In genomic region chrX:153933751-153934472, GRCh38 we compare ENCODE assay signal across 9 cellular contexts. TPM values are rescaled to one million over a fixed set of nuclear protein-coding genes. Genes with fewer than 3 reads are reported as not detected.
DNase-seq lines count a peak whose midpoint lies in the region; ATAC-seq and TF ChIP-seq lines count a peak whose summit lies in the region.
"Had no signal": no experiment of that assay in that cellular context is flagged by ENCODE, and none has a peak within 500 bp of the region (broad histone marks: within the 10 kb centered on the region; RNA-seq: fewer than 3 reads in every experiment).

No MANE protein-coding gene starts in this region.

- TF ChIP-seq CTCF in PC-9 (conservative IDR thresholded peaks at IDR 0.05) (no peak), progenitor cell of endocrine pancreas (IDR thresholded peaks at IDR 0.05; ENCODE audit: unreplicated experiment) (no peak)

- POLR2A ChIA-PET in PC-9 (lab: Charles Lee; ENCODE audit: unreplicated experiment): interaction anchor here (0.7 kb wide), 1 partner anchor 47 kb away, joined by 6 read pairs; no protein-coding TSS in a partner anchor

- no peak overlapping the region for H3K27ac ChIP-seq in PC-9
- peak overlapping the region; percentile 37 to 59 for H3K27ac ChIP-seq in esophagus (ENCODE audit: low read depth in 2 of 2, low read length in 1 of 2)

- no peak overlapping the region for H3K27ac Mint-ChIP-seq in progenitor cell of endocrine pancreas

- peaks cover 10% of the 10 kb centered on the region; the same call in 1 of the 2 replicates for H3F3A ChIP-seq in PC-9 (ENCODE audit: insufficient read depth, low read depth)

- H3K27me3 ChIP-seq in PC-9 (ENCODE audit: insufficient read depth, low read depth) (no peaks in the 10 kb centered on the region), esophagus (ENCODE audit: control insufficient read depth in 1 of 2, insufficient read depth in 2 of 2, low read length in 2 of 2) (no peaks in the 10 kb centered on the region)

- H3K4me2 ChIP-seq in PC-9: peak overlapping the region; percentile 91

- H3K9me3 ChIP-seq in PC-9 (ENCODE audit: insufficient read depth, low read depth) (no peaks in the 10 kb centered on the region), esophagus (ENCODE audit: control insufficient read depth in 2 of 2, insufficient read depth in 1 of 2, low read depth in 1 of 2, low read length in 1 of 2) (no peaks in the 10 kb centered on the region)

- peaks cover 23% of the 10 kb centered on the region for H3K79me2 ChIP-seq in PC-9 (ENCODE audit: low read depth)

- H3K4me3 ChIP-seq in PC-9 (peak overlapping the region; percentile 85), esophagus (ENCODE audit: low read depth in 1 of 2, low read length in 2 of 2) (peak overlapping the region; percentile 74 to 79)

- peaks cover 10% of the 10 kb centered on the region for H3K9me3 Mint-ChIP-seq in progenitor cell of endocrine pancreas (ENCODE audit: low read depth)

- DNase-seq in EL (peak; percentile 54), PC-9 (no peak), progenitor cell of endocrine pancreas (ENCODE audit: low spot score, unreplicated experiment) (no peak), NCI-H1417 (lab: John Stamatoyannopoulos, UW) (no peak)
- DNase-seq in activated CD4-positive, CD25-positive, alpha-beta regulatory T cell (lab: John Stamatoyannopoulos, UW): no peak
- DNase-seq: NCI-H146 had no signal

- ATAC-seq in GM21529 (IDR thresholded peaks at IDR 0.05; ENCODE audit: unreplicated experiment) (no peak), HG02759 (IDR thresholded peaks at IDR 0.05; ENCODE audit: unreplicated experiment) (no peak)

- no peaks in the 10 kb centered on the region; the same call in 1 of the 2 replicates for H4K20me1 ChIP-seq in PC-9 (ENCODE audit: insufficient read depth)

- H3K9me2 ChIP-seq in PC-9 (ENCODE audit: insufficient read depth): no peaks in the 10 kb centered on the region

- no peaks in the 10 kb centered on the region for H3K27me3 Mint-ChIP-seq in progenitor cell of endocrine pancreas

- peaks cover 8% of the 10 kb centered on the region; the same call in 1 of the 2 replicates for H3K4me1 ChIP-seq in PC-9 (replicated peaks; ENCODE audit: insufficient read depth)
- H3K4me1 ChIP-seq in esophagus (ENCODE audit: control insufficient read depth in 2 of 2, insufficient read depth in 2 of 2, low read length in 1 of 2): peaks cover 0 to 6% of the 10 kb centered on the region in 2 donors

- 0 out of 2 replicates have a peak overlapping the region, but pooled peaks have one; percentile 62 for H2AFZ ChIP-seq in PC-9

- peaks cover 4% of the 10 kb centered on the region for H3K36me3 Mint-ChIP-seq in progenitor cell of endocrine pancreas (ENCODE audit: insufficient read depth)

- BruUV-seq in PC-9 (replicated peaks; lab: Mats Ljungman, UMichigan): TSS peak; percentile 32

- H3K4me3 Mint-ChIP-seq in progenitor cell of endocrine pancreas (ENCODE audit: low read depth): peak overlapping the region; percentile 86

- no peaks in the 10 kb centered on the region for H3K36me3 ChIP-seq in PC-9 (ENCODE audit: low read depth)
- H3K36me3 ChIP-seq in esophagus (ENCODE audit: control insufficient read depth in 2 of 2, insufficient read depth in 2 of 2, low read length in 1 of 2): peaks cover 0 to 21% of the 10 kb centered on the region in 2 donors

- peaks cover 7% of the 10 kb centered on the region for H3K4me1 Mint-ChIP-seq in progenitor cell of endocrine pancreas (ENCODE audit: low read depth)

- intact Hi-C loops in PC-9 (cut with micrococcal nuclease; ENCODE audit: unreplicated experiment): loop anchor here (2.0 kb wide), 1 partner anchor 209 kb away; the partner anchor contains the start of genes ABCD1 and BCAP31

- CTCF ChIA-PET in PC-9 (lab: Charles Lee): no interaction called here

- WGBS in esophagus, 2 donors: 18 to 48% methylated on average over 14 of the region's 14 CpGs

RNA-seq across cellular contexts. Expression of gene NAA10, which starts 0.9 kb away (rescaled TPM):
- total RNA-seq in PC-9 (2021) (181 and 189 TPM in 2 replicates), progenitor cell of endocrine pancreas (85.3 and 86.3 TPM in 2 replicates)
- polyA plus RNA-seq in esophagus: 100 to 1,000 TPM in 1 of 2 donors, 10 to 100 TPM in 1; 86.6 to 104 TPM

RNA-seq across cellular contexts. Expression of gene ARHGAP4, which starts 7.8 kb away (rescaled TPM):
- total RNA-seq in PC-9 (2021) (47.0 and 86.0 TPM in 2 replicates), progenitor cell of endocrine pancreas (16.4 and 16.7 TPM in 2 replicates)
- 10 to 100 TPM; 10.6 to 23.4 TPM for polyA plus RNA-seq in esophagus

RNA-seq across cellular contexts. Expression of gene RENBP, which starts 10.5 kb away (rescaled TPM):
- total RNA-seq in PC-9 (2021): 6.8 and 6.9 TPM in 2 replicates
- 1 to 10 TPM; 1.4 to 1.6 TPM for polyA plus RNA-seq in esophagus
- 2.5 and 3.3 TPM in 2 replicates for total RNA-seq in progenitor cell of endocrine pancreas

RNA-seq across cellular contexts. Expression of gene AVPR2, which starts 29.4 kb away (rescaled TPM):
- 3.2 and 3.8 TPM in 2 replicates for total RNA-seq in PC-9 (2021)
- polyA plus RNA-seq in esophagus: under 1 TPM; 0.45 to 0.68 TPM
- not detected in 2 replicates for total RNA-seq in progenitor cell of endocrine pancreas

RNA-seq across cellular contexts. Expression of gene HCFC1, which starts 37.7 kb away (rescaled TPM):
- total RNA-seq in PC-9 (2021) (67.1 and 79.9 TPM in 2 replicates), progenitor cell of endocrine pancreas (105 and 121 TPM in 2 replicates)
- polyA plus RNA-seq in esophagus: 10 to 100 TPM; 13.0 to 15.9 TPM
